ENCODE assay signal across 1 cellular context in the genomic region with DNA sequence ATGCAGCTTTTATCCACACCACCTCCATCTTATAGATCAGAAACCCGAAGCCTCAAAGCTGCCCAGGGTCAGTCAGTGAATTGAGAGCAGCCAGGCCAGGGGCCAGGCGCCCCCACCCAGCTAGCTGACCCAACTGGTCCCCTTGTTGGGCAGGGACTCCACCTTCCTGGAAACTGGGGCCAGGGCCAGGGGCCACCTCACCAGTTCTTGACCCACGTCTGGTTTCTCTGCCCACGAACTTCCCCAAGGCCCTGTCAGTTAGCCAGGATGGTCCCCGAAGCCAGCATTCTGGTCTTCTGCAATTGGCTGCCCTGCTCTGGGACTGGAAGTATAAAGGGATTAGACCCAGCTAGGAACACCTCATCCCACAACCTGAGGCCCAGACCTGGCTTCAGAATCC.
TF ChIP-seq lines count a peak whose summit lies in the region.

No MANE protein-coding gene starts in this region.

TF ChIP-seq in GM23338, 12 proteins besides CTCF, POLR2A, EP300 and RAD21 (continued from another document):
- TF ChIP-seq ZNF331 (CRISPR knock-in tag; IDR thresholded peaks at IDR 0.05; ENCODE audit: low read depth) (no peak), NANOG (IDR thresholded peaks at IDR 0.05; ENCODE audit: borderline replicate concordance) (no peak), ZNF114 (CRISPR knock-in tag; IDR thresholded peaks at IDR 0.05) (no peak), STAT1 (IDR thresholded peaks at IDR 0.05; ENCODE audit: unreplicated experiment) (no peak), JUNB (IDR thresholded peaks at IDR 0.05; ENCODE audit: unreplicated experiment) (no peak), EZH2 (IDR thresholded peaks at IDR 0.05; ENCODE audit: low read depth, unreplicated experiment) (no peak), POLR2AphosphoS5 (IDR thresholded peaks at IDR 0.05; ENCODE audit: low read depth) (no peak)
- TF ChIP-seq, protein P1, sequence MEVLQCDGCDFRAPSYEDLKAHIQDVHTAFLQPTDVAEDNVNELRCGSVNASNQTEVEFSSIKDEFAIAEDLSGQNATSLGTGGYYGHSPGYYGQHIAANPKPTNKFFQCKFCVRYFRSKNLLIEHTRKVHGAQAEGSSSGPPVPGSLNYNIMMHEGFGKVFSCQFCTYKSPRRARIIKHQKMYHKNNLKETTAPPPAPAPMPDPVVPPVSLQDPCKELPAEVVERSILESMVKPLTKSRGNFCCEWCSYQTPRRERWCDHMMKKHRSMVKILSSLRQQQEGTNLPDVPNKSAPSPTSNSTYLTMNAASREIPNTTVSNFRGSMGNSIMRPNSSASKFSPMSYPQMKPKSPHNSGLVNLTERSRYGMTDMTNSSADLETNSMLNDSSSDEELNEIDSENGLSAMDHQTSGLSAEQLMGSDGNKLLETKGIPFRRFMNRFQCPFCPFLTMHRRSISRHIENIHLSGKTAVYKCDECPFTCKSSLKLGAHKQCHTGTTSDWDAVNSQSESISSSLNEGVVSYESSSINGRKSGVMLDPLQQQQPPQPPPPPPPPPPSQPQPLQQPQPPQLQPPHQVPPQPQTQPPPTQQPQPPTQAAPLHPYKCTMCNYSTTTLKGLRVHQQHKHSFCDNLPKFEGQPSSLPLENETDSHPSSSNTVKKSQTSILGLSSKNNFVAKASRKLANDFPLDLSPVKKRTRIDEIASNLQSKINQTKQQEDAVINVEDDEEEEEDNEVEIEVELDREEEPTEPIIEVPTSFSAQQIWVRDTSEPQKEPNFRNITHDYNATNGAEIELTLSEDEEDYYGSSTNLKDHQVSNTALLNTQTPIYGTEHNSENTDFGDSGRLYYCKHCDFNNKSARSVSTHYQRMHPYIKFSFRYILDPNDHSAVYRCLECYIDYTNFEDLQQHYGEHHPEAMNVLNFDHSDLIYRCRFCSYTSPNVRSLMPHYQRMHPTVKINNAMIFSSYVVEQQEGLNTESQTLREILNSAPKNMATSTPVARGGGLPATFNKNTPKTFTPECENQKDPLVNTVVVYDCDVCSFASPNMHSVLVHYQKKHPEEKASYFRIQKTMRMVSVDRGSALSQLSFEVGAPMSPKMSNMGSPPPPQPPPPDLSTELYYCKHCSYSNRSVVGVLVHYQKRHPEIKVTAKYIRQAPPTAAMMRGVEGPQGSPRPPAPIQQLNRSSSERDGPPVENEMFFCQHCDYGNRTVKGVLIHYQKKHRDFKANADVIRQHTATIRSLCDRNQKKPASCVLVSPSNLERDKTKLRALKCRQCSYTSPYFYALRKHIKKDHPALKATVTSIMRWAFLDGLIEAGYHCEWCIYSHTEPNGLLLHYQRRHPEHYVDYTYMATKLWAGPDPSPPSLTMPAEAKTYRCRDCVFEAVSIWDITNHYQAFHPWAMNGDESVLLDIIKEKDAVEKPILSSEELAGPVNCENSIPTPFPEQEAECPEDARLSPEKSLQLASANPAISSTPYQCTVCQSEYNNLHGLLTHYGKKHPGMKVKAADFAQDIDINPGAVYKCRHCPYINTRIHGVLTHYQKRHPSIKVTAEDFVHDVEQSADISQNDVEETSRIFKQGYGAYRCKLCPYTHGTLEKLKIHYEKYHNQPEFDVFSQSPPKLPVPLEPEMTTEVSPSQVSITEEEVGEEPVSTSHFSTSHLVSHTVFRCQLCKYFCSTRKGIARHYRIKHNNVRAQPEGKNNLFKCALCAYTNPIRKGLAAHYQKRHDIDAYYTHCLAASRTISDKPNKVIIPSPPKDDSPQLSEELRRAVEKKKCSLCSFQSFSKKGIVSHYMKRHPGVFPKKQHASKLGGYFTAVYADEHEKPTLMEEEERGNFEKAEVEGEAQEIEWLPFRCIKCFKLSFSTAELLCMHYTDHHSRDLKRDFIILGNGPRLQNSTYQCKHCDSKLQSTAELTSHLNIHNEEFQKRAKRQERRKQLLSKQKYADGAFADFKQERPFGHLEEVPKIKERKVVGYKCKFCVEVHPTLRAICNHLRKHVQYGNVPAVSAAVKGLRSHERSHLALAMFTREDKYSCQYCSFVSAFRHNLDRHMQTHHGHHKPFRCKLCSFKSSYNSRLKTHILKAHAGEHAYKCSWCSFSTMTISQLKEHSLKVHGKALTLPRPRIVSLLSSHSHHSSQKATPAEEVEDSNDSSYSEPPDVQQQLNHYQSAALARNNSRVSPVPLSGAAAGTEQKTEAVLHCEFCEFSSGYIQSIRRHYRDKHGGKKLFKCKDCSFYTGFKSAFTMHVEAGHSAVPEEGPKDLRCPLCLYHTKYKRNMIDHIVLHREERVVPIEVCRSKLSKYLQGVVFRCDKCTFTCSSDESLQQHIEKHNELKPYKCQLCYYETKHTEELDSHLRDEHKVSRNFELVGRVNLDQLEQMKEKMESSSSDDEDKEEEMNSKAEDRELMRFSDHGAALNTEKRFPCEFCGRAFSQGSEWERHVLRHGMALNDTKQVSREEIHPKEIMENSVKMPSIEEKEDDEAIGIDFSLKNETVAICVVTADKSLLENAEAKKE (CRISPR knock-in tag; IDR thresholded peaks at IDR 0.05) = no peak
- TF ChIP-seq, protein P2, sequence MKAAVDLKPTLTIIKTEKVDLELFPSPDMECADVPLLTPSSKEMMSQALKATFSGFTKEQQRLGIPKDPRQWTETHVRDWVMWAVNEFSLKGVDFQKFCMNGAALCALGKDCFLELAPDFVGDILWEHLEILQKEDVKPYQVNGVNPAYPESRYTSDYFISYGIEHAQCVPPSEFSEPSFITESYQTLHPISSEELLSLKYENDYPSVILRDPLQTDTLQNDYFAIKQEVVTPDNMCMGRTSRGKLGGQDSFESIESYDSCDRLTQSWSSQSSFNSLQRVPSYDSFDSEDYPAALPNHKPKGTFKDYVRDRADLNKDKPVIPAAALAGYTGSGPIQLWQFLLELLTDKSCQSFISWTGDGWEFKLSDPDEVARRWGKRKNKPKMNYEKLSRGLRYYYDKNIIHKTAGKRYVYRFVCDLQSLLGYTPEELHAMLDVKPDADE (IDR thresholded peaks at IDR 0.05) = no peak
- TF ChIP-seq, protein P3, sequence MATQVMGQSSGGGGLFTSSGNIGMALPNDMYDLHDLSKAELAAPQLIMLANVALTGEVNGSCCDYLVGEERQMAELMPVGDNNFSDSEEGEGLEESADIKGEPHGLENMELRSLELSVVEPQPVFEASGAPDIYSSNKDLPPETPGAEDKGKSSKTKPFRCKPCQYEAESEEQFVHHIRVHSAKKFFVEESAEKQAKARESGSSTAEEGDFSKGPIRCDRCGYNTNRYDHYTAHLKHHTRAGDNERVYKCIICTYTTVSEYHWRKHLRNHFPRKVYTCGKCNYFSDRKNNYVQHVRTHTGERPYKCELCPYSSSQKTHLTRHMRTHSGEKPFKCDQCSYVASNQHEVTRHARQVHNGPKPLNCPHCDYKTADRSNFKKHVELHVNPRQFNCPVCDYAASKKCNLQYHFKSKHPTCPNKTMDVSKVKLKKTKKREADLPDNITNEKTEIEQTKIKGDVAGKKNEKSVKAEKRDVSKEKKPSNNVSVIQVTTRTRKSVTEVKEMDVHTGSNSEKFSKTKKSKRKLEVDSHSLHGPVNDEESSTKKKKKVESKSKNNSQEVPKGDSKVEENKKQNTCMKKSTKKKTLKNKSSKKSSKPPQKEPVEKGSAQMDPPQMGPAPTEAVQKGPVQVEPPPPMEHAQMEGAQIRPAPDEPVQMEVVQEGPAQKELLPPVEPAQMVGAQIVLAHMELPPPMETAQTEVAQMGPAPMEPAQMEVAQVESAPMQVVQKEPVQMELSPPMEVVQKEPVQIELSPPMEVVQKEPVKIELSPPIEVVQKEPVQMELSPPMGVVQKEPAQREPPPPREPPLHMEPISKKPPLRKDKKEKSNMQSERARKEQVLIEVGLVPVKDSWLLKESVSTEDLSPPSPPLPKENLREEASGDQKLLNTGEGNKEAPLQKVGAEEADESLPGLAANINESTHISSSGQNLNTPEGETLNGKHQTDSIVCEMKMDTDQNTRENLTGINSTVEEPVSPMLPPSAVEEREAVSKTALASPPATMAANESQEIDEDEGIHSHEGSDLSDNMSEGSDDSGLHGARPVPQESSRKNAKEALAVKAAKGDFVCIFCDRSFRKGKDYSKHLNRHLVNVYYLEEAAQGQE (IDR thresholded peaks at IDR 0.05; ENCODE audit: unreplicated experiment) = no peak
TF ChIP-seq in GM23338: peak in this region for 0.
